ENCODE assay signal across 16 cellular contexts in the genomic region with DNA sequence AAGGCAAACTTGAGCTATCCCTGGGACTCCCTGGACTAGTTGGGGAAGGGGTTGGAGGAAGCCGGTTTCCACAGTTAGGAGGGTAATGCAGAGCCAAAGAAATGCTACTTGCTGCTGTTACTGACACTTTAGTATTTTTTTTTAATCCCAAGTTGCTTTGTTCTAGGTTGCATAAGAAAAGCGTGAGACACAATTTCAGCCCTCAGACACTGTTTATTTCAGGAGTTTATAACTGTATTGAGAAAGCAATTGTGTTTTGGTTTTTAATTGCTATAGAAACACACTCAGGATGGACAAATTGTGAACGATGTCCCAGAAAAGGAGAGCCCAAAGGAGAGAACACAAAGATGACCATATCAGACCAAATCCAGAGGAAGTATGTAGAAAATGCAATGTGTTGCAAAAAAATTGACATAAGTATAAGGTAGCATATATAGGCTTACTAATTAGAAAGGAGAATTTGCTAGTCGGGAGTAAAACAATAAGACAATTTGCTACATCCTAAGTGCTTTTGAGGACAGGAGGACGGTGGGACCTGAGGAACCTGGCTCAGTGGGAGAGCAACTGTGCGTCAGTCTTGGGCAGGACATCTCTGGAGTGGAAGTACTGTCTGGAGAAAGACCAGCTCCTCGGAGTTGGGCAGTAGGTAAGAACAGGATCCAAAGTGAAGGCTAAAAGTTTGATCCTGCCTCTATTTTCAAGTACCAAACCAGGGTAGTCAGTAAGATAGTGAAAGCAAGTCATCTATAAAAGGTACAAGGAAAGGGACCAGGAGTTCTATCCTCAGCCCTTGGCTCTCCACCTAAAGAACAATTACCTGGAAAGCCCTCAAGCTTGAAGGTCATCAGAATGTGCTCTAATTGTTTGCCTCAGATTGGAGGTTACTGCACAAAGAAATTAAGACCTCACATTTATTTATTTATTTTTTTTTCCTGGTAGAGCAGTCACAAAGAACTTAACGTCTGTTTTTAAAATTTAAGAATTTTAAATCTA.
"Had no signal": no experiment of that assay in that cellular context is flagged by ENCODE, and none has a peak within 500 bp of the region (broad histone marks: within the 10 kb centered on the region; RNA-seq: fewer than 3 reads in every experiment).

No MANE protein-coding gene starts in this region.

- ATAC-seq: activated CD4-positive, CD25-positive, alpha-beta regulatory T cell treated with anti-CD3 and anti-CD28 coated beads, Interleukin-2, amount 50 U/mL, for 24 hours; activated naive CD8-positive, alpha-beta T cell treated with anti-CD3 and anti-CD28 coated beads, Interleukin-2, amount 50 U/mL, for 24 hours; left lung had no signal

- H3K9me3 ChIP-seq: left lung, sigmoid colon, stomach, thoracic aorta, uterus had no signal

- H3K4me3 Mint-ChIP-seq: activated naive CD8-positive, alpha-beta T cell treated with anti-CD3 and anti-CD28 coated beads, Interleukin-2, amount 50 U/mL, for 24 hours; activated T-helper 1 cell treated with anti-CD3 and anti-CD28 coated beads, Interleukin-12 subunit alpha, Interleukin-12 subunit beta, Interleukin-2, Interleukin-4 antibody, amounts not matched to agents 30 ng/mL and 10 ng/mL and 1 ng/mL, durations not matched to agents 14 hours and 24 hours and 36 hours; endodermal cell had no signal

- H3K27ac Mint-ChIP-seq: activated naive CD8-positive, alpha-beta T cell treated with anti-CD3 and anti-CD28 coated beads, Interleukin-2, amount 50 U/mL, for 24 hours; activated T-helper 1 cell treated with anti-CD3 and anti-CD28 coated beads, Interleukin-12 subunit alpha, Interleukin-12 subunit beta, Interleukin-2, Interleukin-4 antibody, amounts not matched to agents 30 ng/mL and 10 ng/mL and 1 ng/mL, durations not matched to agents 14 hours and 24 hours and 36 hours; endodermal cell had no signal

- DNase-seq: activated CD4-positive, alpha-beta T cell treated with anti-CD3 and anti-CD28 coated beads, Interleukin-2, amount 50 U/mL, for 1 hour; activated CD8-positive, alpha-beta memory T cell treated with anti-CD3 and anti-CD28 coated beads for 24 hours; activated naive CD4-positive, alpha-beta T cell; activated naive CD8-positive, alpha-beta T cell treated with anti-CD3 and anti-CD28 coated beads, Interleukin-2, amount 50 U/mL, for 24 hours; dorsolateral prefrontal cortex; endodermal cell; left lung; sigmoid colon; spleen; stomach; uterus had no signal

- H3K36me3 ChIP-seq: left lung, sigmoid colon, stomach, thoracic aorta, uterus had no signal

- FAIRE-seq: keratinocyte had no signal

- H3K27me3 Mint-ChIP-seq: activated naive CD8-positive, alpha-beta T cell treated with anti-CD3 and anti-CD28 coated beads, Interleukin-2, amount 50 U/mL, for 24 hours had no signal

- H3K9me3 Mint-ChIP-seq: endodermal cell had no signal

- H2AFZ ChIP-seq: hepatocyte had no signal

- H3K4me1 ChIP-seq: left lung, sigmoid colon, uterus had no signal

- H3K27ac ChIP-seq: hepatocyte, left lung, sigmoid colon, spleen, thoracic aorta, uterus had no signal

- H3K4me2 ChIP-seq: hepatocyte had no signal

- H3K27me3 ChIP-seq: dorsolateral prefrontal cortex, hepatocyte, left lung, sigmoid colon, spleen, stomach, uterus had no signal

- H3K4me3 ChIP-seq: hepatocyte, left lung, sigmoid colon, spleen, stomach, thoracic aorta, uterus had no signal

- H3K79me2 ChIP-seq: hepatocyte had no signal

- H3K4me1 Mint-ChIP-seq: endodermal cell had no signal
